ENCODE assay signal across 29 cellular contexts in genomic region chr6:104320896-104321295, GRCh38.
"Had no signal": no experiment of that assay in that cellular context is flagged by ENCODE, and none has a peak within 500 bp of the region (broad histone marks: within the 10 kb centered on the region; RNA-seq: fewer than 3 reads in every experiment).

No MANE protein-coding gene starts in this region.

- H2AFZ ChIP-seq: PC-9 had no signal

- H3K27me3 ChIP-seq: MG63, SJCRH30 had no signal

- DNase-seq: Karpas-422, MG63, NCI-H1092, NCI-H1105, NCI-H1417 treated with DMSO at 0.1 percent for 48 hours, NCI-H1436 treated with DMSO at 0.1 percent for 48 hours, NCI-H1694, NCI-H187, NCI-H1930, NCI-H2029 treated with DMSO at 0.1 percent for 48 hours, NCI-H2081 treated with DMSO at 0.1 percent for 48 hours, NCI-H2107, NCI-H2171, NCI-H226, NCI-H446 treated with DMSO at 0.1 percent for 48 hours, NCI-H510A, NCI-H524, NCI-H526, NCI-H69, NCI-H748 treated with DMSO at 0.1 percent for 48 hours, NCI-H82, PC-9, SHP77, SIG-M5, SJCRH30, T-cell had no signal

- H3K9me3 ChIP-seq: MG63, SJCRH30 had no signal

- H3K4me2 ChIP-seq: KMS-11, PC-9 had no signal

- H3K4me1 ChIP-seq: SJCRH30 had no signal

- H3K4me3 ChIP-seq: MG63, PC-9, SJCRH30, SK-N-MC had no signal

- H3K36me3 ChIP-seq: MG63, SJCRH30 had no signal

- H3K9ac ChIP-seq: KMS-11 had no signal

- H3K27ac ChIP-seq: KMS-11, PC-9, RWPE1, SJCRH30, SK-N-MC had no signal
